Comparison of ENCODE assay signal across 21 cellular contexts in the genomic region with DNA sequence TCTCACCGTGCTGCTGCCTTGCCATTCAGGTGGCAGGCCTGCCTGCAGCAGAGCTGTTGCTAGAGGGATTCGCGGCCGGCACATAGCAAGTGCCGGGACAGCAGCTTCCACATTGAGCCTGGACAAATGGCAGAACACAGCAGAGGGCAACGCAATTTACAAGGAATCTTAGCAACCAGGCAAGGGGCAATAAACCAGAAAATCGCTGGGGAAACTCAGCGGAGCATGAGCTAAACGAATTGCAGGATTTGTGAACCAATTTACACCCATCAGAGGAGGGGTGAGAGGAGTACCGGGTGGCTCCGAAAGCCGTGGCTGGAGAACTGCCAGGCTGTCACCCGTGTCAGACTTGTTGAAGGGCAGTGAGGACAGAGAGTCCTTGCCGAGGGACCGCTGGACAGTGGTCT. TPM values are rescaled to one million over a fixed set of nuclear protein-coding genes. Genes with fewer than 3 reads are reported as not detected.
DNase-seq lines count a peak whose midpoint lies in the region; ATAC-seq, FAIRE-seq and TF ChIP-seq lines count a peak whose summit lies in the region.
"Had no signal": no experiment of that assay in that cellular context is flagged by ENCODE, and none has a peak within 500 bp of the region (broad histone marks: within the 10 kb centered on the region; RNA-seq: fewer than 3 reads in every experiment).

No MANE protein-coding gene starts in this region.

- no peak overlapping the region for H3K27ac Mint-ChIP-seq in activated CD4-positive, alpha-beta T cell treated with anti-CD3 and anti-CD28 coated beads for 36 hours
- H3K27ac Mint-ChIP-seq: activated CD8-positive, alpha-beta T cell treated with anti-CD3 and anti-CD28 coated beads, Interleukin-2, amount 10 ng/mL, durations not matched to agents 7 days and 5 days; activated naive CD8-positive, alpha-beta T cell treated with anti-CD3 and anti-CD28 coated beads, Interleukin-2, amount 10 ng/mL, durations not matched to agents 7 days and 5 days; activated T-helper 1 cell treated with anti-CD3 and anti-CD28 coated beads, Interleukin-12 subunit alpha, Interleukin-12 subunit beta, Interleukin-2, Interleukin-4 antibody, amounts not matched to agents 30 ng/mL and 10 ng/mL and 1 ng/mL, durations not matched to agents 14 hours and 24 hours and 36 hours; effector memory CD8-positive, alpha-beta T cell; natural killer cell treated with Interleukin-12 subunit alpha and Interleukin-12 subunit beta and Interleukin-15 and Interleukin-18, amount 100 ng/mL, for 72 hours; T-cell had no signal

- peaks cover 4% of the 10 kb centered on the region for H3K27me3 Mint-ChIP-seq in activated CD4-positive, alpha-beta T cell treated with anti-CD3 and anti-CD28 coated beads for 36 hours
- H3K27me3 Mint-ChIP-seq: natural killer cell treated with Interleukin-12 subunit alpha and Interleukin-12 subunit beta and Interleukin-15 and Interleukin-18, amount 100 ng/mL, for 72 hours had no signal

- H3K27ac ChIP-seq in HepG2 (ENCODE audit: extremely low read length, insufficient read depth, low read length) (no peak overlapping the region), right lobe of liver (no peak overlapping the region), body of pancreas (no peak overlapping the region)
- H3K27ac ChIP-seq: VCaP had no signal

- H3K36me3 ChIP-seq in HepG2 (replicated peaks in 1 of 2; ENCODE audit: control insufficient read depth in 1 of 2, insufficient read depth in 2 of 2, low read length in 2 of 2) (no peaks in the 10 kb centered on the region), right lobe of liver (no peaks in the 10 kb centered on the region), body of pancreas (replicated peaks in 1 of 2; ENCODE audit: insufficient read depth in 1 of 2, low read depth in 2 of 2) (no peaks in the 10 kb centered on the region)

- POLR2A ChIA-PET in HepG2 (lab: Yijun Ruan, JAX), result no interaction called here
- POLR2A ChIA-PET in activated CD4-positive, alpha-beta T cell treated with anti-CD3 and anti-CD28 coated beads for 36 hours (lab: Charles Lee), result no interaction called here

- WGBS in HepG2 (ENCODE audit: low lambda C conversion rate), result under 1% methylated on average over 14 of the region's 15 CpGs
- 58% methylated on average over 12 of the region's 15 CpGs for WGBS in right lobe of liver (ENCODE audit: insufficient coverage, low coverage, low lambda C conversion rate, missing lambda C conversion rate)
- 31 to 34% methylated on average over 15 of the region's 15 CpGs for WGBS in body of pancreas, 2 donors

- H3K4me3 ChIP-seq in HepG2 (replicated peaks in 1 of 3; ENCODE audit: insufficient read depth in 1 of 3, low read depth in 2 of 3, low read length in 3 of 3) (no peak overlapping the region), right lobe of liver (no peak overlapping the region), body of pancreas (no peak overlapping the region), foreskin fibroblast (ENCODE audit: low read depth in 1 of 2, low read length in 2 of 2) (no peak overlapping the region)

- H3K79me2 ChIP-seq in HepG2 (ENCODE audit: insufficient read depth, low read length), result no peaks in the 10 kb centered on the region

- TF ChIP-seq POLR2A in HepG2 (IDR thresholded peaks at IDR 0.05; ENCODE audit: insufficient read depth in 1 of 2, low read depth in 2 of 2, low read length in 2 of 2) (no peak), right lobe of liver (IDR thresholded peaks at IDR 0.05) (no peak), body of pancreas (IDR thresholded peaks at IDR 0.05) (no peak)

- H3K27me3 ChIP-seq in HepG2 (ENCODE audit: control insufficient read depth in 1 of 2, insufficient read depth in 2 of 2, low read length in 2 of 2) (peaks cover 7 to 43% of the 10 kb centered on the region in 2 experiments; a peak in 3 of 5 replicates), right lobe of liver (no peaks in the 10 kb centered on the region), body of pancreas (no peaks in the 10 kb centered on the region)

- H3K36me3 Mint-ChIP-seq in activated CD4-positive, alpha-beta T cell treated with anti-CD3 and anti-CD28 coated beads for 36 hours (ENCODE audit: low read depth), result no peaks in the 10 kb centered on the region
- H3K36me3 Mint-ChIP-seq: activated naive CD8-positive, alpha-beta T cell treated with anti-CD3 and anti-CD28 coated beads, Interleukin-2, amount 10 ng/mL, durations not matched to agents 7 days and 5 days; natural killer cell treated with Interleukin-12 subunit alpha and Interleukin-12 subunit beta and Interleukin-15 and Interleukin-18, amount 100 ng/mL, for 72 hours; T-cell had no signal

- intact Hi-C loops in HepG2 (cut with micrococcal nuclease; ENCODE audit: unreplicated experiment), result no loop called here
- intact Hi-C loops in right lobe of liver (cut with DNase I), result no loop called here
- intact Hi-C loops in body of pancreas (cut with DNase I), result no loop called here
- intact Hi-C loops in activated CD4-positive, alpha-beta T cell treated with anti-CD3 and anti-CD28 coated beads for 36 hours (cut with DNase I, micrococcal nuclease), result no loop called here

- H3K9me3 Mint-ChIP-seq in activated CD4-positive, alpha-beta T cell treated with anti-CD3 and anti-CD28 coated beads for 36 hours (ENCODE audit: low read depth), result peaks cover 1% of the 10 kb centered on the region
- H3K9me3 Mint-ChIP-seq: activated T-helper 1 cell treated with anti-CD3 and anti-CD28 coated beads, Interleukin-12 subunit alpha, Interleukin-12 subunit beta, Interleukin-2, Interleukin-4 antibody, amounts not matched to agents 30 ng/mL and 10 ng/mL and 1 ng/mL, durations not matched to agents 14 hours and 24 hours and 36 hours; effector memory CD8-positive, alpha-beta T cell; natural killer cell treated with Interleukin-12 subunit alpha and Interleukin-12 subunit beta and Interleukin-15 and Interleukin-18, amount 100 ng/mL, for 72 hours had no signal

- BruUV-seq in HepG2 (replicated peaks; lab: Mats Ljungman, UMichigan), result no TSS peak

- in situ Hi-C loops in HepG2 (cut with HindIII; ENCODE audit: extremely low pct_ligation_motif_present, low pct_unique_long_range_greater_than_20kb), result no loop called here

- H3K4me1 ChIP-seq in HepG2 (ENCODE audit: insufficient read depth, low read length), result no peaks in the 10 kb centered on the region
- no peaks in the 10 kb centered on the region for H3K4me1 ChIP-seq in right lobe of liver
- no peaks in the 10 kb centered on the region for H3K4me1 ChIP-seq in body of pancreas

- H3K4me2 ChIP-seq in HepG2 (ENCODE audit: low read depth, low read length), result no peak overlapping the region

- H4K20me1 ChIP-seq in HepG2 (ENCODE audit: insufficient read depth, low read length), result no peaks in the 10 kb centered on the region

- H3K4me1 Mint-ChIP-seq in activated CD4-positive, alpha-beta T cell treated with anti-CD3 and anti-CD28 coated beads for 36 hours, result no peaks in the 10 kb centered on the region
- H3K4me1 Mint-ChIP-seq: activated naive CD8-positive, alpha-beta T cell treated with anti-CD3 and anti-CD28 coated beads, Interleukin-2, amount 10 ng/mL, durations not matched to agents 7 days and 5 days; T-cell had no signal

- H2AFZ ChIP-seq in HepG2 (ENCODE audit: low read length), result no peak overlapping the region

- H3K9ac ChIP-seq in HepG2 (ENCODE audit: insufficient read depth, low read depth, low read length), result no peak overlapping the region

- 0 out of 3 replicates have a peak, but pooled peaks have one; percentile 19 for ATAC-seq in HepG2
- ATAC-seq in right lobe of liver, result no peak
- no peak for ATAC-seq in body of pancreas
- no peak for ATAC-seq in esophagus mucosa
- ATAC-seq in activated CD4-positive, alpha-beta T cell treated with anti-CD3 and anti-CD28 coated beads for 36 hours, result no peak
- ATAC-seq: activated CD8-positive, alpha-beta T cell treated with anti-CD3 and anti-CD28 coated beads, Interleukin-2, amount 10 ng/mL, durations not matched to agents 7 days and 5 days; effector memory CD8-positive, alpha-beta T cell; natural killer cell treated with Interleukin-12 subunit alpha and Interleukin-12 subunit beta and Interleukin-15 and Interleukin-18, amount 100 ng/mL, for 72 hours; sciatic nerve; T-cell had no signal

- TF ChIP-seq EP300 in HepG2 (IDR thresholded peaks at IDR 0.05; ENCODE audit: low read depth in 2 of 2, low read length in 2 of 2) (no peak), HepG2 (CRISPR knock-in tag; IDR thresholded peaks at IDR 0.05; ENCODE audit: borderline replicate concordance) (no peak)

- H3K9me3 ChIP-seq in HepG2 (ENCODE audit: low read length), result no peaks in the 10 kb centered on the region; the same call in 1 of the 2 replicates
- no peaks in the 10 kb centered on the region for H3K9me3 ChIP-seq in right lobe of liver
- no peaks in the 10 kb centered on the region for H3K9me3 ChIP-seq in body of pancreas

- CTCF ChIA-PET in HepG2 (lab: Yijun Ruan, JAX; ENCODE audit: low intra/inter-chr PET ratio, low total read pairs), result no interaction called here
- CTCF ChIA-PET in activated CD4-positive, alpha-beta T cell treated with anti-CD3 and anti-CD28 coated beads for 36 hours (lab: Charles Lee), result interaction anchor here (0.6 kb wide), 1 partner anchor 158 kb away, joined by 5 read pairs; no protein-coding TSS in a partner anchor

- FAIRE-seq in HepG2 (lab: Jason Lieb, UNC), result no peak

- DNase-seq in HepG2 (ENCODE audit: low spot score) (no peak), right lobe of liver (no peak), body of pancreas (peak in 3 of 4 donors; percentile 33 to 47 (median 43)), left kidney (ENCODE audit: low read depth, low spot score) (peak; percentile 86), foreskin fibroblast (no peak), NCI-H1105 treated with DMSO at 0.1 percent for 48 hours (lab: John Stamatoyannopoulos, UW) (no peak)
- DNase-seq in activated CD4-positive, alpha-beta T cell treated with anti-CD3 and anti-CD28 coated beads for 36 hours, result no peak
- DNase-seq: activated CD8-positive, alpha-beta T cell treated with anti-CD3 and anti-CD28 coated beads, Interleukin-2, amount 10 ng/mL, durations not matched to agents 7 days and 5 days; activated naive CD8-positive, alpha-beta T cell treated with anti-CD3 and anti-CD28 coated beads, Interleukin-2, amount 10 ng/mL, durations not matched to agents 7 days and 5 days; Calu3; effector memory CD8-positive, alpha-beta T cell; H7; Karpas-422; NCI-H2029; stimulated activated CD4-positive, alpha-beta T cell treated with anti-CD3 and anti-CD28 coated beads, Interleukin-1b, Interleukin-23, amount 100 ng/mL, for 48 hours; T-cell had no signal

- TF ChIP-seq CTCF in HepG2 (CRISPR knock-in tag; IDR thresholded peaks at IDR 0.05) (no peak), right lobe of liver (IDR thresholded peaks at IDR 0.05) (no peak), body of pancreas (IDR thresholded peaks at IDR 0.05) (no peak), foreskin fibroblast (IDR thresholded peaks at IDR 0.05; ENCODE audit: low read depth, low read length) (no peak)

- no peak overlapping the region for H3K4me3 Mint-ChIP-seq in activated CD4-positive, alpha-beta T cell treated with anti-CD3 and anti-CD28 coated beads for 36 hours
- H3K4me3 Mint-ChIP-seq: activated CD8-positive, alpha-beta T cell treated with anti-CD3 and anti-CD28 coated beads, Interleukin-2, amount 10 ng/mL, durations not matched to agents 7 days and 5 days; activated naive CD8-positive, alpha-beta T cell treated with anti-CD3 and anti-CD28 coated beads, Interleukin-2, amount 10 ng/mL, durations not matched to agents 7 days and 5 days; activated T-helper 1 cell treated with anti-CD3 and anti-CD28 coated beads, Interleukin-12 subunit alpha, Interleukin-12 subunit beta, Interleukin-2, Interleukin-4 antibody, amounts not matched to agents 30 ng/mL and 10 ng/mL and 1 ng/mL, durations not matched to agents 14 hours and 24 hours and 36 hours; effector memory CD8-positive, alpha-beta T cell; natural killer cell treated with Interleukin-12 subunit alpha and Interleukin-12 subunit beta and Interleukin-15 and Interleukin-18, amount 100 ng/mL, for 72 hours; T-cell had no signal

- no peak for TF ChIP-seq RAD21 in HepG2 (CRISPR knock-in tag; IDR thresholded peaks at IDR 0.05)

RNA-seq across cellular contexts. Expression of a gene that starts 58.6 kb away (rescaled TPM):
- 3.8 and 8.8 TPM in 2 replicates for total RNA-seq in HepG2 (2016; rRNA removed; fragmentation: Illumina TruSeq; extraction: Trizol)
- 0.91 and 0.97 TPM in 2 replicates for total RNA-seq in HepG2 (2016; cell fraction: cytosol; rRNA removed; fragmentation: Illumina TruSeq; extraction: Trizol; ENCODE audit: low read depth)
- total RNA-seq in HepG2 (2016; cell fraction: insoluble cytoplasmic fraction; rRNA removed; fragmentation: Illumina TruSeq; extraction: Trizol), result 3.1 and 9.9 TPM in 2 replicates
- total RNA-seq in HepG2 (2016; cell fraction: membrane; rRNA removed; fragmentation: Illumina TruSeq; extraction: Trizol), result 2.6 and 3.1 TPM in 2 replicates
- total RNA-seq in HepG2 (2016; cell fraction: nucleus; rRNA removed; fragmentation: Illumina TruSeq; extraction: Trizol), result 9.7 TPM in 2 replicates
- 21.1 and 31.3 TPM in 2 replicates for polyA plus RNA-seq in HepG2 (2011; rRNA removed)
- 19.8 and 25.9 TPM in 2 replicates for polyA plus RNA-seq in HepG2 (2011; cell fraction: cytosol; rRNA removed)
- 20.8 and 24.7 TPM in 2 replicates for polyA plus RNA-seq in HepG2 (2011; cell fraction: nucleus; rRNA removed)
- polyA plus RNA-seq in HepG2 (2012), result 12.1 and 16.1 TPM in 2 replicates
- polyA plus RNA-seq in HepG2 (2016; cell fraction: cytosol; fragmentation: Illumina TruSeq; extraction: Trizol; ENCODE audit: low read depth), result 0.87 and 1.0 TPM in 2 replicates
- 3.1 and 3.6 TPM in 2 replicates for polyA plus RNA-seq in HepG2 (2016; cell fraction: insoluble cytoplasmic fraction; fragmentation: Illumina TruSeq; extraction: Trizol; ENCODE audit: low read depth)
- 2.1 and 2.4 TPM in 2 replicates for polyA plus RNA-seq in HepG2 (2016; cell fraction: membrane; fragmentation: Illumina TruSeq; extraction: Trizol; ENCODE audit: low read depth)
- 12.3 and 13.7 TPM in 2 replicates for polyA plus RNA-seq in HepG2 (2016; cell fraction: nucleus; fragmentation: Illumina TruSeq; extraction: Trizol; ENCODE audit: insufficient read depth, low read depth)
- 33.3 TPM in 1 of 2 replicates, not detected in the other for polyA minus RNA-seq in HepG2 (2011; rRNA and poly(A)+ RNA removed; ENCODE audit: low replicate concordance)
- polyA minus RNA-seq in HepG2 (2011; cell fraction: cytosol; rRNA and poly(A)+ RNA removed), result 13.7 and 23.0 TPM in 2 replicates
- polyA minus RNA-seq in HepG2 (2011; cell fraction: nucleus; rRNA and poly(A)+ RNA removed), result 7.2 and 9.9 TPM in 2 replicates
- 10 to 100 TPM in 3 of 6 experiments, 1 to 10 TPM in 1, under 1 TPM in 2; 0.51 to 33.4 (median 10.8) TPM for total RNA-seq in right lobe of liver
- 10 to 100 TPM in 1 of 2 donors, 1 to 10 TPM in 1; 8.9 to 10.6 TPM for total RNA-seq in body of pancreas
- total RNA-seq in esophagus mucosa, result 1.1 TPM
- not detected for total RNA-seq in activated CD4-positive, alpha-beta T cell treated with anti-CD3 and anti-CD28 coated beads for 36 hours
- total RNA-seq: activated CD8-positive, alpha-beta T cell treated with anti-CD3 and anti-CD28 coated beads, Interleukin-2, amount 10 ng/mL, durations not matched to agents 7 days and 5 days; activated naive CD8-positive, alpha-beta T cell treated with anti-CD3 and anti-CD28 coated beads, Interleukin-2, amount 10 ng/mL, durations not matched to agents 7 days and 5 days; activated T-helper 1 cell treated with anti-CD3 and anti-CD28 coated beads, Interleukin-12 subunit alpha, Interleukin-12 subunit beta, Interleukin-2, Interleukin-4 antibody, amounts not matched to agents 30 ng/mL and 10 ng/mL and 1 ng/mL, durations not matched to agents 14 hours and 24 hours and 36 hours; natural killer cell treated with Interleukin-12 subunit alpha and Interleukin-12 subunit beta and Interleukin-15 and Interleukin-18, amount 100 ng/mL, for 72 hours had no signal

Comparison
In these comparisons a context has a peak if more than half of its experiments do, and no peak if none do; other contexts are left out.
1. DNase-seq: peak in body of pancreas (3 of 4) and left kidney (single experiment); none in HepG2 (single experiment), right lobe of liver (0 of 3), foreskin fibroblast (0 of 2), activated CD4-positive, alpha-beta T cell treated with anti-CD3 and anti-CD28 coated beads for 36 hours (single experiment) and NCI-H1105 treated with DMSO at 0.1 percent for 48 hours (single experiment).